ENCODE assay signal across 1 cellular context in genomic region chr12:109020750-109021380, GRCh38.
TF ChIP-seq lines count a peak whose summit lies in the region.

SVOP (minus strand) TSS chr12:109021068; CDS start chr12:109020868, 200 bp downstream.

TF ChIP-seq in HEK293, 187 proteins besides CTCF, POLR2A, EP300 and RAD21 (continued from another document):
- TF ChIP-seq ZNF24 (tag by site-specific recombination; IDR thresholded peaks at IDR 0.05) (no peak), ZNF16 (tag by site-specific recombination; IDR thresholded peaks at IDR 0.05; ENCODE audit: low read depth) (no peak), KLF8 (tag by site-specific recombination; IDR thresholded peaks at IDR 0.05) (peak; percentile 57), ZNF274 (IDR thresholded peaks at IDR 0.05; ENCODE audit: low read length) (no peak), ZNF274 (tag by site-specific recombination; IDR thresholded peaks at IDR 0.05; ENCODE audit: borderline replicate concordance) (no peak), ZNF791 (tag by site-specific recombination; IDR thresholded peaks at IDR 0.05) (no peak), ZNF530 (tag by site-specific recombination; IDR thresholded peaks at IDR 0.05; ENCODE audit: low read depth) (no peak), ZBTB48 (tag by site-specific recombination; IDR thresholded peaks at IDR 0.05) (peak; percentile 94), ZNF23 (tag by site-specific recombination; IDR thresholded peaks at IDR 0.05; ENCODE audit: borderline replicate concordance) (no peak), ZNF639 (tag by site-specific recombination; IDR thresholded peaks at IDR 0.05) (peak; percentile 71; the same call in 1 of the 2 replicates), PATZ1 (tag by site-specific recombination; IDR thresholded peaks at IDR 0.05) (peak; percentile 64), ZNF211 (tag by site-specific recombination; IDR thresholded peaks at IDR 0.05; ENCODE audit: low read depth) (no peak), ZNF114 (tag by site-specific recombination; IDR thresholded peaks at IDR 0.05) (no peak), ZNF26 (tag by site-specific recombination; IDR thresholded peaks at IDR 0.05) (no peak), GLI4 (tag by site-specific recombination; IDR thresholded peaks at IDR 0.05) (no peak), ZNF548 (tag by site-specific recombination; IDR thresholded peaks at IDR 0.05) (no peak), PRDM4 (tag by site-specific recombination; IDR thresholded peaks at IDR 0.05) (no peak), ZNF785 (tag by site-specific recombination; IDR thresholded peaks at IDR 0.05) (no peak; the same call in 1 of the 2 replicates), ZIC2 (tag by site-specific recombination; IDR thresholded peaks at IDR 0.05) (0 out of 2 replicates have a peak, but pooled peaks have one; percentile 22), MYNN (tag by site-specific recombination; IDR thresholded peaks at IDR 0.05; ENCODE audit: borderline replicate concordance) (no peak), ZNF292 (tag by site-specific recombination; IDR thresholded peaks at IDR 0.05; ENCODE audit: borderline replicate concordance, low read depth) (no peak), ZNF132 (tag by site-specific recombination; IDR thresholded peaks at IDR 0.05; ENCODE audit: borderline replicate concordance) (no peak), ZEB2 (tag by site-specific recombination; IDR thresholded peaks at IDR 0.05) (peak; percentile 65), ZNF621 (tag by site-specific recombination; IDR thresholded peaks at IDR 0.05) (no peak), RBAK (tag by site-specific recombination; IDR thresholded peaks at IDR 0.05) (no peak), KLF7 (tag by site-specific recombination; IDR thresholded peaks at IDR 0.05; ENCODE audit: borderline replicate concordance) (no peak), ZNF335 (tag by site-specific recombination; conservative IDR thresholded peaks at IDR 0.05) (no peak), ZNF626 (tag by site-specific recombination; IDR thresholded peaks at IDR 0.05) (no peak), TCF7L2 (IDR thresholded peaks at IDR 0.05; ENCODE audit: borderline replicate concordance, low read depth, low read length) (no peak), ZNF529 (tag by site-specific recombination; IDR thresholded peaks at IDR 0.05; ENCODE audit: insufficient replicate concordance) (no peak), ZNF571 (tag by site-specific recombination; IDR thresholded peaks at IDR 0.05) (no peak), ZNF843 (tag by site-specific recombination; IDR thresholded peaks at IDR 0.05) (no peak), ZNF830 (tag by site-specific recombination; IDR thresholded peaks at IDR 0.05; ENCODE audit: low read depth) (no peak), KLF17 (tag by site-specific recombination; IDR thresholded peaks at IDR 0.05) (no peak; the same call in 1 of the 2 replicates), ZFP37 (tag by site-specific recombination; IDR thresholded peaks at IDR 0.05) (no peak), ZNF488 (tag by site-specific recombination; IDR thresholded peaks at IDR 0.05) (no peak), ZNF223 (tag by site-specific recombination; IDR thresholded peaks at IDR 0.05) (no peak), ZNF747 (tag by site-specific recombination; IDR thresholded peaks at IDR 0.05) (no peak), OVOL3 (tag by site-specific recombination; IDR thresholded peaks at IDR 0.05) (no peak), ZNF18 (tag by site-specific recombination; IDR thresholded peaks at IDR 0.05) (no peak), ZNF398 (tag by site-specific recombination; IDR thresholded peaks at IDR 0.05) (peak; percentile 71)
